11 cellular contexts compared by ENCODE assay signal in the genomic region with DNA sequence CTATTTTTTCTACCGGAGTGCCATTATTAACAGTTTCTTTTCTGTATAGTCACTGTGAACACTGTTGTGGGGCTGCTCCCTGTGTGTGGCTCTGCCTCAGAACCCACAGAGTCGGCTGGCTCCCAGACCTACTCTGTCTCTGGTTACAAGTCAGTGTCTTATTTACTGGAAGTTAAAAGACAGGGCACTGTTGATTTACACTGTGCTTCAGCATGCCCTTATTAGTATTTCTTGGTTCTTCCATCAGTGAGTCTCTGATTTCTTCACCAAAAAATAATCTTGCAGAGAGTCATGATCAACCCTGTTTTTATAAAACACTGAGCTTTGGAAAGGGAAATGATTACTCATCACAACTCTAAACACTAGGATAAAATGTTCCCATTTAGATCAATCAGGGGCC.
DNase-seq lines count a peak whose midpoint lies in the region; ATAC-seq and TF ChIP-seq lines count a peak whose summit lies in the region.
"Had no signal": no experiment of that assay in that cellular context is flagged by ENCODE, and none has a peak within 500 bp of the region (broad histone marks: within the 10 kb centered on the region; RNA-seq: fewer than 3 reads in every experiment).

No MANE protein-coding gene starts in this region.

- POLR2A ChIA-PET in activated CD4-positive, alpha-beta memory T cell treated with anti-CD3 and anti-CD28 coated beads for 36 hours (lab: Charles Lee) = no interaction called here
- POLR2A ChIA-PET in activated CD4-positive, alpha-beta memory T cell treated with anti-CD3 and anti-CD28 coated beads, Interleukin-2, amount 10 ng/mL, durations not matched to agents 7 days and 5 days (lab: Charles Lee) = no interaction called here

- in situ Hi-C loops in astrocyte of the spinal cord (cut with HindIII; ENCODE audit: low sequenced_read_pairs) = no loop called here

- no peak overlapping the region for H3K27ac Mint-ChIP-seq in activated CD4-positive, alpha-beta memory T cell treated with anti-CD3 and anti-CD28 coated beads for 36 hours
- no peak overlapping the region for H3K27ac Mint-ChIP-seq in activated CD4-positive, alpha-beta memory T cell treated with anti-CD3 and anti-CD28 coated beads, Interleukin-2, amount 10 ng/mL, durations not matched to agents 7 days and 5 days

- TF ChIP-seq CTCF in astrocyte of the spinal cord (IDR thresholded peaks at IDR 0.05; ENCODE audit: low read depth, low read length) (no peak), thoracic aorta (IDR thresholded peaks at IDR 0.05) (no peak)

- H3K27me3 ChIP-seq in thoracic aorta (replicated peaks; ENCODE audit: insufficient read depth) = no peaks in the 10 kb centered on the region

- H3K27ac ChIP-seq in thoracic aorta = peak overlapping the region in 1 of 2 donors; percentile 50

- H3K27me3 Mint-ChIP-seq in activated CD4-positive, alpha-beta memory T cell treated with anti-CD3 and anti-CD28 coated beads for 36 hours = no peaks in the 10 kb centered on the region
- no peaks in the 10 kb centered on the region for H3K27me3 Mint-ChIP-seq in activated CD4-positive, alpha-beta memory T cell treated with anti-CD3 and anti-CD28 coated beads, Interleukin-2, amount 10 ng/mL, durations not matched to agents 7 days and 5 days

- no peak overlapping the region for H3K4me3 Mint-ChIP-seq in activated CD4-positive, alpha-beta memory T cell treated with anti-CD3 and anti-CD28 coated beads for 36 hours
- no peak overlapping the region for H3K4me3 Mint-ChIP-seq in activated CD4-positive, alpha-beta memory T cell treated with anti-CD3 and anti-CD28 coated beads, Interleukin-2, amount 10 ng/mL, durations not matched to agents 7 days and 5 days

- peaks cover 5 to 26% of the 10 kb centered on the region in 2 donors for H3K4me1 ChIP-seq in thoracic aorta (ENCODE audit: control insufficient read depth in 1 of 2, low read depth in 2 of 2)

- DNase-seq in activated CD4-positive, alpha-beta memory T cell treated with anti-CD3 and anti-CD28 coated beads for 36 hours = peak; percentile 25
- no peak for DNase-seq in activated CD4-positive, alpha-beta memory T cell treated with anti-CD3 and anti-CD28 coated beads, Interleukin-2, amount 10 ng/mL, durations not matched to agents 7 days and 5 days
- peak; percentile 81 for DNase-seq in astrocyte of the spinal cord (ENCODE audit: low read depth, low spot score)
- DNase-seq in left kidney (ENCODE audit: low read depth, low spot score) = peak; percentile 78
- no peak for DNase-seq in thoracic aorta (ENCODE audit: low spot score)
- DNase-seq in NCI-H345 treated with DMSO at 0.1 percent for 48 hours (lab: John Stamatoyannopoulos, UW; ENCODE audit: unreplicated experiment) = no peak
- no peak for DNase-seq in stimulated activated naive CD4-positive, alpha-beta T cell (lab: John Stamatoyannopoulos, UW)
- DNase-seq: erythroblast, NCI-H187 treated with DMSO at 0.1 percent for 48 hours, SIG-M5 had no signal

- H3K4me3 ChIP-seq in astrocyte of the spinal cord (ENCODE audit: low read depth, low read length) (no peak overlapping the region), thoracic aorta (peak overlapping the region; percentile 36)

- peaks cover 16% of the 10 kb centered on the region for H3K9me3 Mint-ChIP-seq in activated CD4-positive, alpha-beta memory T cell treated with anti-CD3 and anti-CD28 coated beads for 36 hours
- H3K9me3 Mint-ChIP-seq in activated CD4-positive, alpha-beta memory T cell treated with anti-CD3 and anti-CD28 coated beads, Interleukin-2, amount 10 ng/mL, durations not matched to agents 7 days and 5 days = peaks cover 26% of the 10 kb centered on the region

- no peaks in the 10 kb centered on the region for H3K9me3 ChIP-seq in thoracic aorta

- ATAC-seq in thoracic aorta (ENCODE audit: insufficient number of reproducible peaks, low FRiP score, low read depth) (no peak), GM21381 (IDR thresholded peaks at IDR 0.05; ENCODE audit: unreplicated experiment) (no peak)

- H3K36me3 ChIP-seq in thoracic aorta = no peaks in the 10 kb centered on the region

- peaks cover 39% of the 10 kb centered on the region for H3K4me1 Mint-ChIP-seq in activated CD4-positive, alpha-beta memory T cell treated with anti-CD3 and anti-CD28 coated beads for 36 hours (ENCODE audit: low read depth)
- peaks cover 23% of the 10 kb centered on the region for H3K4me1 Mint-ChIP-seq in activated CD4-positive, alpha-beta memory T cell treated with anti-CD3 and anti-CD28 coated beads, Interleukin-2, amount 10 ng/mL, durations not matched to agents 7 days and 5 days

- CTCF ChIA-PET in activated CD4-positive, alpha-beta memory T cell treated with anti-CD3 and anti-CD28 coated beads for 36 hours (lab: Charles Lee) = no interaction called here
- CTCF ChIA-PET in activated CD4-positive, alpha-beta memory T cell treated with anti-CD3 and anti-CD28 coated beads, Interleukin-2, amount 10 ng/mL, durations not matched to agents 7 days and 5 days (lab: Charles Lee) = no interaction called here

- H3K36me3 Mint-ChIP-seq in activated CD4-positive, alpha-beta memory T cell treated with anti-CD3 and anti-CD28 coated beads for 36 hours = peaks cover 13% of the 10 kb centered on the region
- H3K36me3 Mint-ChIP-seq in activated CD4-positive, alpha-beta memory T cell treated with anti-CD3 and anti-CD28 coated beads, Interleukin-2, amount 10 ng/mL, durations not matched to agents 7 days and 5 days (ENCODE audit: low read depth) = peaks cover 64% of the 10 kb centered on the region

- intact Hi-C loops in activated CD4-positive, alpha-beta memory T cell treated with anti-CD3 and anti-CD28 coated beads for 36 hours (cut with micrococcal nuclease) = no loop called here

Comparison
In these comparisons a context has a peak if more than half of its experiments do, and no peak if none do; other contexts are left out.
1. DNase-seq: peak in activated CD4-positive, alpha-beta memory T cell treated with anti-CD3 and anti-CD28 coated beads for 36 hours (single experiment), astrocyte of the spinal cord (single experiment) and left kidney (single experiment); none in activated CD4-positive, alpha-beta memory T cell treated with anti-CD3 and anti-CD28 coated beads, Interleukin-2, amount 10 ng/mL, durations not matched to agents 7 days and 5 days (single experiment), thoracic aorta (single experiment), NCI-H345 treated with DMSO at 0.1 percent for 48 hours (single experiment) and stimulated activated naive CD4-positive, alpha-beta T cell (0 of 6).